Comparison of ENCODE assay signal across 1 cellular context in genomic region chr17:61364463-61364846, GRCh38.
TF ChIP-seq lines count a peak whose summit lies in the region.

No MANE protein-coding gene starts in this region.

TF ChIP-seq in HepG2, 621 proteins besides CTCF, POLR2A, EP300 and RAD21 (continued from another document and continues in another):
- no peak for TF ChIP-seq THRA (CRISPR knock-in tag; IDR thresholded peaks at IDR 0.05; ENCODE audit: borderline replicate concordance)
- TF ChIP-seq CREM (IDR thresholded peaks at IDR 0.05), result no peak
- no peak for TF ChIP-seq CREM (CRISPR knock-in tag; IDR thresholded peaks at IDR 0.05)
- TF ChIP-seq ZNF598 (CRISPR knock-in tag; IDR thresholded peaks at IDR 0.05; ENCODE audit: borderline replicate concordance), result no peak
- TF ChIP-seq ZNF543 (CRISPR knock-in tag; IDR thresholded peaks at IDR 0.05), result no peak
- no peak for TF ChIP-seq ZNF660 (CRISPR knock-in tag; IDR thresholded peaks at IDR 0.05; ENCODE audit: borderline replicate concordance, low read depth)
- TF ChIP-seq ZNF883 (CRISPR knock-in tag; IDR thresholded peaks at IDR 0.05; ENCODE audit: not compliant biosample characterization), result no peak
- no peak for TF ChIP-seq ATM (IDR thresholded peaks at IDR 0.05; ENCODE audit: borderline replicate concordance)
- no peak for TF ChIP-seq PBX3 (CRISPR knock-in tag; IDR thresholded peaks at IDR 0.05; ENCODE audit: borderline replicate concordance)
- TF ChIP-seq ZSCAN20 (CRISPR knock-in tag; IDR thresholded peaks at IDR 0.05; ENCODE audit: borderline replicate concordance), result no peak
- peak; percentile 67 for TF ChIP-seq GFI1 (CRISPR knock-in tag; IDR thresholded peaks at IDR 0.05; ENCODE audit: borderline replicate concordance)
- TF ChIP-seq ZNF766 (CRISPR knock-in tag; IDR thresholded peaks at IDR 0.05; ENCODE audit: borderline replicate concordance), result no peak
- no peak for TF ChIP-seq ZNF570 (CRISPR knock-in tag; IDR thresholded peaks at IDR 0.05; ENCODE audit: borderline replicate concordance)
- no peak for TF ChIP-seq NCOR1 (IDR thresholded peaks at IDR 0.05; ENCODE audit: borderline replicate concordance, low read length)
- no peak for TF ChIP-seq PRMT3 (CRISPR knock-in tag; IDR thresholded peaks at IDR 0.05; ENCODE audit: borderline replicate concordance, low read depth)
- 0 out of 2 replicates have a peak, but pooled peaks have one; percentile 7 for TF ChIP-seq MYPOP (CRISPR knock-in tag; IDR thresholded peaks at IDR 0.05)
- no peak for TF ChIP-seq HNRNPL (IDR thresholded peaks at IDR 0.05; ENCODE audit: low read depth, low read length)
- no peak for TF ChIP-seq ARHGAP35 (CRISPR knock-in tag; IDR thresholded peaks at IDR 0.05; ENCODE audit: borderline replicate concordance)
- TF ChIP-seq ZNF441 (CRISPR knock-in tag; IDR thresholded peaks at IDR 0.05; ENCODE audit: borderline replicate concordance), result no peak
- TF ChIP-seq ZSCAN25 (CRISPR knock-in tag; IDR thresholded peaks at IDR 0.05), result no peak
- TF ChIP-seq NFYB (CRISPR knock-in tag; IDR thresholded peaks at IDR 0.05), result no peak
- no peak for TF ChIP-seq ZNF704 (CRISPR knock-in tag; IDR thresholded peaks at IDR 0.05; ENCODE audit: borderline replicate concordance)
- no peak for TF ChIP-seq MYC (CRISPR knock-in tag; IDR thresholded peaks at IDR 0.05; ENCODE audit: borderline replicate concordance)
- no peak for TF ChIP-seq ZSCAN22 (CRISPR knock-in tag; IDR thresholded peaks at IDR 0.05)
- no peak for TF ChIP-seq ZNF75D (CRISPR knock-in tag; IDR thresholded peaks at IDR 0.05; ENCODE audit: borderline replicate concordance)
- TF ChIP-seq MATR3 (CRISPR knock-in tag; IDR thresholded peaks at IDR 0.05), result no peak
- no peak; the same call in 1 of the 2 replicates for TF ChIP-seq KDM2A (CRISPR knock-in tag; IDR thresholded peaks at IDR 0.05; ENCODE audit: borderline replicate concordance, low read depth)
- no peak for TF ChIP-seq HHEX (CRISPR knock-in tag; IDR thresholded peaks at IDR 0.05)
- no peak for TF ChIP-seq ZNF503 (CRISPR knock-in tag; IDR thresholded peaks at IDR 0.05)
- no peak for TF ChIP-seq TCF12 (IDR thresholded peaks at IDR 0.05)
- peak; percentile 9; the same call in 1 of the 2 replicates for TF ChIP-seq TCF12 (CRISPR knock-in tag; IDR thresholded peaks at IDR 0.05)
- no peak for TF ChIP-seq ZIK1 (CRISPR knock-in tag; IDR thresholded peaks at IDR 0.05; ENCODE audit: borderline replicate concordance, low read depth)
- no peak for TF ChIP-seq ZNF362 (CRISPR knock-in tag; IDR thresholded peaks at IDR 0.05; ENCODE audit: borderline replicate concordance)
- TF ChIP-seq FOXK2 (IDR thresholded peaks at IDR 0.05), result no peak
- no peak for TF ChIP-seq ZNF44 (CRISPR knock-in tag; IDR thresholded peaks at IDR 0.05)
- no peak for TF ChIP-seq ATRX (CRISPR knock-in tag; IDR thresholded peaks at IDR 0.05; ENCODE audit: borderline replicate concordance)
- TF ChIP-seq IKZF4 (CRISPR knock-in tag; IDR thresholded peaks at IDR 0.05; ENCODE audit: borderline replicate concordance, low read depth, not compliant biosample characterization), result no peak
- TF ChIP-seq RFXAP (CRISPR knock-in tag; IDR thresholded peaks at IDR 0.05; ENCODE audit: borderline replicate concordance), result no peak
- peak; percentile 42; the same call in 1 of the 2 replicates for TF ChIP-seq ZNF12 (CRISPR knock-in tag; IDR thresholded peaks at IDR 0.05)
- TF ChIP-seq ZNF460 (CRISPR knock-in tag; IDR thresholded peaks at IDR 0.05; ENCODE audit: borderline replicate concordance), result peak; percentile 94
- TF ChIP-seq GZF1 (CRISPR knock-in tag; IDR thresholded peaks at IDR 0.05), result no peak
- no peak for TF ChIP-seq ZNF383 (CRISPR knock-in tag; IDR thresholded peaks at IDR 0.05; ENCODE audit: borderline replicate concordance)
- no peak for TF ChIP-seq ZNF670 (CRISPR knock-in tag; IDR thresholded peaks at IDR 0.05; ENCODE audit: borderline replicate concordance)
- TF ChIP-seq ARID3A (IDR thresholded peaks at IDR 0.05; ENCODE audit: low read depth, low read length), result no peak
- TF ChIP-seq ZFP1 (CRISPR knock-in tag; IDR thresholded peaks at IDR 0.05), result no peak
- no peak for TF ChIP-seq HNRNPH1 (optimal IDR thresholded peaks at IDR 0.05; ENCODE audit: low read depth, low read length)
- no peak; the same call in 1 of the 2 replicates for TF ChIP-seq SP4 (CRISPR knock-in tag; IDR thresholded peaks at IDR 0.05)
- TF ChIP-seq ZBTB40 (IDR thresholded peaks at IDR 0.05), result no peak
- no peak for TF ChIP-seq ZBTB40 (CRISPR knock-in tag; IDR thresholded peaks at IDR 0.05)
- TF ChIP-seq ZNF552 (CRISPR knock-in tag; IDR thresholded peaks at IDR 0.05; ENCODE audit: borderline replicate concordance), result no peak
- no peak for TF ChIP-seq RFX1 (IDR thresholded peaks at IDR 0.05)
- peak; percentile 71; the same call in 1 of the 2 replicates for TF ChIP-seq ADNP (CRISPR knock-in tag; IDR thresholded peaks at IDR 0.05)
- no peak for TF ChIP-seq SAP130 (CRISPR knock-in tag; IDR thresholded peaks at IDR 0.05; ENCODE audit: low read depth)
- no peak for TF ChIP-seq TBX3 (IDR thresholded peaks at IDR 0.05; ENCODE audit: borderline replicate concordance)
